ENCODE assay signal across 8 cellular contexts in the genomic region with DNA sequence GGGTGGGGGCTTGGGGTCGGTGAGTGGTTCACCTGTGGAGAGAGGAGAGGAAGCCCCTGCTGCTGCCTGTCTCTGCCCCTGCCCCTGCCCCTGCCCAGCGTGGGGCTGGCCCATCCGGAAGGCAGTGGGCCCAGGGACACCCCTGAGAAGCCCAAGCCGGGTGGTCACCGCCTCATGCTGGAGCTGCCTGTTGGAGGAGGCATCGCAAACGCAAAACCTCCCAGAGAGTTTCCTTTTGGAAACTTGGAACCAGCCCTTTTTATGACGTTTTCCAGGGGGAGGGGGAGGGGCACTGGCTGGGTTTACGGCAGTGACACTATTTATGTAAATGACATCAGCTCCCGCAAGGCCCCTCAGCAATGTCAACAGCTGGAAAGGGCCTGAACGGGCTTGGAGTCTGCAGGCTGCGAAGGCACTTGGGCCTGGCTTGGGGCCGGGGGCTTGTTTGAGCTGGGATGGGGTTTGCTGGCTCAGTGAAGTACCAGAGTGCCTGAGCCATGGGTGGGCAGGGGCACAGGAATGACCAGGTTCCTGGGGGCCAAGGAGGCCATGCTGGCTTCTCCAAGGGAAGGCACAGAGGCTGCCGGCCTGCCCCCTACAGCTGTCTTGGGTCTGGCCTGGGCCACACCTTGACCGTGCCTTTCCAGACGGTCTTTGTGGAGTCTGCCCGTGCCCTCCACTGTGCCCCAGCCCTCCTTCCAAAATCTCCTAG.
A peak's percentile ranks its signal among the peaks of the same experiment; 100 is the strongest.
DNase-seq lines count a peak whose midpoint lies in the region; ATAC-seq and TF ChIP-seq lines count a peak whose summit lies in the region.

No MANE protein-coding gene starts in this region.

- H3K4me1 ChIP-seq in OCI-LY3 (ENCODE audit: low read length), result peaks cover 18% of the 10 kb centered on the region; the same call in 1 of the 2 replicates
- peaks cover 4 to 9% of the 10 kb centered on the region in 2 donors for H3K4me1 ChIP-seq in naive thymus-derived CD4-positive, alpha-beta T cell (ENCODE audit: control insufficient read depth in 2 of 2, insufficient read depth in 2 of 2, low read length in 2 of 2)

- H3K27me3 ChIP-seq in BJ (ENCODE audit: control insufficient read depth, insufficient read depth, low read length), result no peaks in the 10 kb centered on the region; the same call in 1 of the 2 replicates
- H3K27me3 ChIP-seq in OCI-LY3 (ENCODE audit: low read depth, low read length), result no peaks in the 10 kb centered on the region
- no peaks in the 10 kb centered on the region for H3K27me3 ChIP-seq in naive thymus-derived CD4-positive, alpha-beta T cell (ENCODE audit: control insufficient read depth in 2 of 2, insufficient read depth in 2 of 2, low read length in 2 of 2)

- H2AFZ ChIP-seq in OCI-LY3 (ENCODE audit: low read depth, low read length), result 0 out of 2 replicates have a peak overlapping the region, but pooled peaks have one; percentile 39

- no peak for ATAC-seq in naive thymus-derived CD4-positive, alpha-beta T cell
- no peak for ATAC-seq in GM21737 (IDR thresholded peaks at IDR 0.05; ENCODE audit: unreplicated experiment)
- ATAC-seq in HG02759 (IDR thresholded peaks at IDR 0.05; ENCODE audit: unreplicated experiment), result no peak
- ATAC-seq in GM21619 (IDR thresholded peaks at IDR 0.05; ENCODE audit: unreplicated experiment), result no peak

- peak overlapping the region; percentile 69 for H3K9ac ChIP-seq in OCI-LY3 (ENCODE audit: low read length)

- TF ChIP-seq CTCF in BJ (IDR thresholded peaks at IDR 0.05; ENCODE audit: insufficient read depth, low read depth, low read length), result no peak
- no peak for TF ChIP-seq CTCF in OCI-LY3 (IDR thresholded peaks at IDR 0.05; ENCODE audit: low read depth, low read length)

- peaks cover 0 to 12% (median 6%) of the 10 kb centered on the region in 7 donors for H3K4me1 Mint-ChIP-seq in naive thymus-derived CD4-positive, alpha-beta T cell

- H3K9me3 Mint-ChIP-seq in naive thymus-derived CD4-positive, alpha-beta T cell, result peaks cover 0 to under 1% (median 0%) of the 10 kb centered on the region in 11 donors

- peak overlapping the region in 7 of 9 donors; percentile 8 to 72 (median 38) for H3K27ac Mint-ChIP-seq in naive thymus-derived CD4-positive, alpha-beta T cell

- DNase-seq in BJ (ENCODE audit: low read depth) (peak; percentile 9), fibroblast of gingiva (ENCODE audit: low read depth) (peak; percentile 88)
- DNase-seq in naive thymus-derived CD4-positive, alpha-beta T cell, result no peak
- no peak for DNase-seq in stimulated activated CD8-positive, alpha-beta memory T cell treated with anti-CD3 and anti-CD28 coated beads, Interleukin-4, amount 100 ng/mL, for 48 hours

- no peaks in the 10 kb centered on the region for H3K27me3 Mint-ChIP-seq in naive thymus-derived CD4-positive, alpha-beta T cell

- peaks cover 0 to 1% (median 0%) of the 10 kb centered on the region in 5 donors for H3K36me3 Mint-ChIP-seq in naive thymus-derived CD4-positive, alpha-beta T cell

- POLR2A ChIA-PET in BJ (lab: Charles Lee), result no interaction called here
- POLR2A ChIA-PET in naive thymus-derived CD4-positive, alpha-beta T cell (lab: Charles Lee), result no interaction called here

- no peaks in the 10 kb centered on the region for H3K9me3 ChIP-seq in OCI-LY3 (ENCODE audit: insufficient read depth, low read length)
- no peaks in the 10 kb centered on the region for H3K9me3 ChIP-seq in naive thymus-derived CD4-positive, alpha-beta T cell (ENCODE audit: control insufficient read depth in 2 of 3, low read length in 3 of 3)

- no peak overlapping the region for H3K4me3 ChIP-seq in BJ (ENCODE audit: low read depth, low read length)
- H3K4me3 ChIP-seq in OCI-LY3 (ENCODE audit: low read length), result peak overlapping the region; percentile 84
- peak overlapping the region; percentile 55 for H3K4me3 ChIP-seq in naive thymus-derived CD4-positive, alpha-beta T cell (ENCODE audit: low read length)

- CTCF ChIA-PET in BJ (lab: Yijun Ruan, JAX), result interaction anchor here (0.5 to 1.6 kb wide), 2 partner anchors 67 to 163 kb away, joined by 3 read pairs; no protein-coding TSS in a partner anchor
- CTCF ChIA-PET in naive thymus-derived CD4-positive, alpha-beta T cell (lab: Charles Lee), result no interaction called here

- H3K4me3 Mint-ChIP-seq in naive thymus-derived CD4-positive, alpha-beta T cell, result peak overlapping the region; percentile 55 to 83 (median 72)

- H4K20me1 ChIP-seq in OCI-LY3 (ENCODE audit: insufficient read depth, low read length), result no peaks in the 10 kb centered on the region

- no peak overlapping the region for H3K27ac ChIP-seq in OCI-LY3 (ENCODE audit: low read length)
- H3K27ac ChIP-seq in naive thymus-derived CD4-positive, alpha-beta T cell (ENCODE audit: low read depth, low read length), result peak overlapping the region; percentile 62

- intact Hi-C loops in naive thymus-derived CD4-positive, alpha-beta T cell (cut with micrococcal nuclease), result no loop called here

- H3K4me2 ChIP-seq in OCI-LY3 (ENCODE audit: low read length), result peak overlapping the region; percentile 72

- no peaks in the 10 kb centered on the region for H3K79me2 ChIP-seq in OCI-LY3 (ENCODE audit: low read length)

- H3K36me3 ChIP-seq in BJ (ENCODE audit: control insufficient read depth, insufficient read depth, low read length), result no peaks in the 10 kb centered on the region
- no peaks in the 10 kb centered on the region for H3K36me3 ChIP-seq in OCI-LY3 (replicated peaks; ENCODE audit: low read depth, low read length)
- H3K36me3 ChIP-seq in naive thymus-derived CD4-positive, alpha-beta T cell (ENCODE audit: control insufficient read depth in 2 of 3, insufficient read depth in 3 of 3, low read length in 3 of 3), result no peaks in the 10 kb centered on the region

Comparison
In these comparisons a context has a peak if more than half of its experiments do, and no peak if none do; other contexts are left out.
1. DNase-seq: peak in BJ (single experiment) and fibroblast of gingiva (single experiment); none in naive thymus-derived CD4-positive, alpha-beta T cell (0 of 9) and stimulated activated CD8-positive, alpha-beta memory T cell treated with anti-CD3 and anti-CD28 coated beads, Interleukin-4, amount 100 ng/mL, for 48 hours (single experiment).